Comparison of ENCODE assay signal across 20 cellular contexts in the genomic region with DNA sequence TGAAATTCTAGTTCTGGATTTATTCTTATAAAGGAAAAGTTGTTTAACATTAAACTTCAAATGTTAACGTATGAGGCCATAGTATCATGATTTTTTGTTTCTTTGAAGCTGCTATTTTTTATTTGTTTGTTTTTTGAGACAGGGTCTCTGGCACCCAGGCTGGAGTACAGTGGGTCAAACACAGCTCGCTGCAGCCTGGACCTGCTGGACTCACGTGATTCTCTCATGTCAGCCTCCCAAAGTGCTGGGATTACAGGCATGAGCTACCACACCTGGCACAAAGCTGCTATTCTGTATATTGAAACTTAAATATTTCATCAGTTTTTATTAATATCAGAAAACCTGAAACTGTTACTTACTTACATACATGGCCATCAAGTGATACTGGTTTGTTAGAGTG.
A peak's percentile ranks its signal among the peaks of the same experiment; 100 is the strongest.
DNase-seq lines count a peak whose midpoint lies in the region; ATAC-seq, FAIRE-seq and TF ChIP-seq lines count a peak whose summit lies in the region.
"Had no signal": no experiment of that assay in that cellular context is flagged by ENCODE, and none has a peak within 500 bp of the region (broad histone marks: within the 10 kb centered on the region; RNA-seq: fewer than 3 reads in every experiment).

No MANE protein-coding gene starts in this region.

- TF ChIP-seq CTCF in SU-DHL-6 (IDR thresholded peaks at IDR 0.05; ENCODE audit: insufficient read depth, low read length, poor library complexity, severe bottlenecking) (no peak), pancreas (IDR thresholded peaks at IDR 0.05) (no peak), right atrium auricular region (IDR thresholded peaks at IDR 0.05) (no peak)

- no peak for FAIRE-seq in pancreas (lab: Jason Lieb, UNC)
- no peak for FAIRE-seq in HTR-8/SVneo (lab: Jason Lieb, UNC)
- FAIRE-seq: A204.1, GM12878 had no signal

- no peaks in the 10 kb centered on the region for H4K20me1 ChIP-seq in SU-DHL-6 (ENCODE audit: low read depth, low read length)

- H3K4me1 ChIP-seq in pancreas (peaks cover 0 to 6% (median 0%) of the 10 kb centered on the region in 3 donors), right atrium auricular region (no peaks in the 10 kb centered on the region)
- H3K4me1 ChIP-seq: BE2C had no signal

- H2AFZ ChIP-seq in SU-DHL-6 (ENCODE audit: low read depth, low read length, severe bottlenecking), result no peak overlapping the region

- WGBS in pancreas, 2 donors, result 30% methylated on average over 3 of the region's 3 CpGs

- DNase-seq in left lobe of liver (ENCODE audit: low spot score) (no peak), pancreas (no peak), right atrium auricular region (ENCODE audit: low spot score) (no peak), HTR-8/SVneo (ENCODE audit: insufficient read length, low spot score) (no peak)
- DNase-seq: ACHN; BE2C; C1 segment of cervical spinal cord; CD4-positive, CD25-positive, alpha-beta regulatory T cell; CD8-positive, alpha-beta memory T cell; COR-L47; DMS 273 treated with DMSO at 0.1 percent for 48 hours; DMS53; DND-41; EL; GOT3; H7 had no signal

- H3K4me2 ChIP-seq in SU-DHL-6 (ENCODE audit: low read depth, low read length, poor library complexity, severe bottlenecking), result peak overlapping the region; percentile 32

- H3K9ac ChIP-seq in SU-DHL-6 (ENCODE audit: low read length), result no peak overlapping the region

- no peaks in the 10 kb centered on the region for H3K36me3 ChIP-seq in SU-DHL-6 (ENCODE audit: low read length)
- no peaks in the 10 kb centered on the region for H3K36me3 ChIP-seq in pancreas
- H3K36me3 ChIP-seq in right atrium auricular region, result no peaks in the 10 kb centered on the region
- H3K36me3 ChIP-seq: BE2C had no signal

- H3K27me3 ChIP-seq in SU-DHL-6 (ENCODE audit: low read length), result no peaks in the 10 kb centered on the region
- H3K27me3 ChIP-seq in pancreas, result no peaks in the 10 kb centered on the region
- no peaks in the 10 kb centered on the region for H3K27me3 ChIP-seq in right atrium auricular region
- H3K27me3 ChIP-seq: BE2C had no signal

- H3K9me2 ChIP-seq in SU-DHL-6 (replicated peaks; ENCODE audit: insufficient read depth, low read length), result no peaks in the 10 kb centered on the region

- H3K4me3 ChIP-seq in SU-DHL-6 (ENCODE audit: insufficient read depth, low read length, poor library complexity, severe bottlenecking), result no peak overlapping the region
- H3K4me3 ChIP-seq in pancreas, result peak overlapping the region in 1 of 4 donors; percentile 3
- no peak overlapping the region for H3K4me3 ChIP-seq in right atrium auricular region
- H3K4me3 ChIP-seq: GM12878 had no signal

- no peaks in the 10 kb centered on the region for H3K79me2 ChIP-seq in SU-DHL-6 (ENCODE audit: insufficient read depth, low read length)

- no peaks in the 10 kb centered on the region for H3F3A ChIP-seq in SU-DHL-6 (ENCODE audit: insufficient read depth)

- H3K27ac ChIP-seq in SU-DHL-6 (ENCODE audit: low read depth, low read length) (peak overlapping the region; percentile 64), pancreas (no peak overlapping the region), right atrium auricular region (no peak overlapping the region)

- no peaks in the 10 kb centered on the region for H3K9me3 ChIP-seq in SU-DHL-6 (ENCODE audit: insufficient read depth, low read length)
- no peaks in the 10 kb centered on the region for H3K9me3 ChIP-seq in pancreas
- H3K9me3 ChIP-seq in right atrium auricular region, result no peaks in the 10 kb centered on the region
- H3K9me3 ChIP-seq: BE2C had no signal

- intact Hi-C loops in pancreas (cut with DNase I), result no loop called here

- ATAC-seq in left lobe of liver (peak; percentile 66), pancreas (peak in 3 of 4 donors; percentile 41 to 71 (median 67)), GM21576 (IDR thresholded peaks at IDR 0.05; ENCODE audit: unreplicated experiment) (no peak)
- ATAC-seq: GM12878 had no signal
